10 cellular contexts compared by ENCODE assay signal in the genomic region with DNA sequence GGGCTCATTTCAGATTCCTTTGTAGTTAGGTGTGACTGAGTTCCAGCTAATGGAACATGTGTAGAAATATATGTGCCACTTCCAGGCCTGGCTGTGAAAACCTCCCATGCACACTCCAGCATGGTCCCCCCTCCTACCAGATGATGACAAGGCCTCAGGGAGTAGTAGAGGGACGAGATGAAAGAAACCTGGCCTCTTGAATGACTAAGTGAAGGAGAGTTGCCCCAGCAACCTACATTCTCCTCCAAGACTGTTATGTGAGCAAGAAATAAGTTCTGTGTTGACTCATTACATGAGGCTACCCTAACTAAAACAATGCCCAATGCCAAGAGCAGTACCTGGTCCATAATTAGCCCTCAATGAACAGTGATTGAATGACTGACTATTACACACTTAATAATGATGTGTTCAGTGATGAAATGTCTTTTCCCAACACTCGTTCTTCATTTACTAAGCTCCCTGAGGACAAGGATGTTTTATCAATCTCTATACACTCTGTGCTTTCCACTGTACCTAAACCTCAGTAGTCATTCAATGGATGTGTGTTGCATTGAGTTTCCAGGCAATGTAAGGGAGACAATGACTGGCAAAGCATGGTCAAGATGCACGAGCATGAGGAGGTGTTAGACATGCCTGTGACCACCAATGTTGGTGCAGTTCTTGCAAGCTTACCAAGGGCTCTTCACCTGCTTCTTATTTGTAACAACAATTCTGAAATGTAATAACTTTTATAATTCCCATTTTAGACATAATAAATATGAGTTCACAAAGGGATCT.
DNase-seq lines count a peak whose midpoint lies in the region; ATAC-seq lines count a peak whose summit lies in the region.
"Had no signal": no experiment of that assay in that cellular context is flagged by ENCODE, and none has a peak within 500 bp of the region (broad histone marks: within the 10 kb centered on the region; RNA-seq: fewer than 3 reads in every experiment).

No MANE protein-coding gene starts in this region.

- 80% methylated on average over 1 of the region's 3 CpGs for WGBS in mesenchymal stem cell

- no peaks in the 10 kb centered on the region for H3K79me1 ChIP-seq in mesenchymal stem cell (replicated peaks; ENCODE audit: low read length, poor library complexity, severe bottlenecking)

- H4K91ac ChIP-seq in mesenchymal stem cell (ENCODE audit: low read length): no peak overlapping the region

- no peaks in the 10 kb centered on the region for H3K36me3 ChIP-seq in mesenchymal stem cell (ENCODE audit: control insufficient read depth in 1 of 2, insufficient read depth in 2 of 2, low read depth in 1 of 2, low read length in 2 of 2)

- no peak overlapping the region for H3K23ac ChIP-seq in mesenchymal stem cell (ENCODE audit: low read length in 2 of 2)

- H3K4me1 ChIP-seq in mesenchymal stem cell (ENCODE audit: control insufficient read depth, insufficient read depth, low read depth, low read length): peaks cover 6% of the 10 kb centered on the region

- H2BK12ac ChIP-seq in mesenchymal stem cell (ENCODE audit: low read length in 2 of 2): no peak overlapping the region

- H3K4me2 ChIP-seq in mesenchymal stem cell (ENCODE audit: low read length, poor library complexity, severe bottlenecking): no peak overlapping the region

- H3K18ac ChIP-seq in mesenchymal stem cell (ENCODE audit: low read depth in 1 of 2, low read length in 2 of 2): no peak overlapping the region

- no peak overlapping the region for H2AK5ac ChIP-seq in mesenchymal stem cell (ENCODE audit: low read length, severe bottlenecking)

- DNase-seq in AG08396 (ENCODE audit: low spot score): peak; percentile 44
- peak; percentile 55 for DNase-seq in activated naive CD4-positive, alpha-beta T cell treated with anti-CD3 and anti-CD28 coated beads, Interleukin-2, amount 50 U/mL, for 16 hours
- peak; percentile 68 for DNase-seq in mesenchymal stem cell
- no peak for DNase-seq in COLO829 (ENCODE audit: low spot score)
- DNase-seq in NK-92 (lab: John Stamatoyannopoulos, UW; ENCODE audit: unreplicated experiment): no peak
- no peak for DNase-seq in DMS79 treated with DMSO at 0.1 percent for 48 hours (lab: John Stamatoyannopoulos, UW)
- DNase-seq: hypothalamus, NCI-H69 had no signal

- H2AFZ ChIP-seq in mesenchymal stem cell (ENCODE audit: low read depth, low read length): no peak overlapping the region

- no peak overlapping the region for H2BK5ac ChIP-seq in mesenchymal stem cell (ENCODE audit: low read depth, low read length, poor library complexity, severe bottlenecking)

- H2BK15ac ChIP-seq in mesenchymal stem cell (ENCODE audit: low read depth, poor library complexity, severe bottlenecking): no peak overlapping the region

- ATAC-seq in HG02759 (IDR thresholded peaks at IDR 0.05; ENCODE audit: unreplicated experiment): peak; percentile 47
- ATAC-seq in HG03460 (IDR thresholded peaks at IDR 0.05; ENCODE audit: unreplicated experiment): no peak

- H3K27me3 ChIP-seq in mesenchymal stem cell (ENCODE audit: control insufficient read depth in 1 of 2, insufficient read depth in 1 of 2, low read length in 2 of 2): no peaks in the 10 kb centered on the region

- H3K9ac ChIP-seq in mesenchymal stem cell (ENCODE audit: low read length): no peak overlapping the region

- H3K27ac ChIP-seq in mesenchymal stem cell (ENCODE audit: low read length, poor library complexity, severe bottlenecking): no peak overlapping the region

- H3K4me3 ChIP-seq in mesenchymal stem cell (ENCODE audit: insufficient read depth in 1 of 2, low read depth in 1 of 2, low read length in 2 of 2): no peak overlapping the region

- no peak overlapping the region for H4K8ac ChIP-seq in mesenchymal stem cell (ENCODE audit: low read length)

- no peak overlapping the region for H3K4ac ChIP-seq in mesenchymal stem cell (ENCODE audit: low read depth in 1 of 2, low read length in 2 of 2)

- H3K9me3 ChIP-seq in mesenchymal stem cell (ENCODE audit: control insufficient read depth, low read length): no peaks in the 10 kb centered on the region

- no peak overlapping the region for H3K14ac ChIP-seq in mesenchymal stem cell (ENCODE audit: low read length in 2 of 2)

- no peak overlapping the region for H2BK120ac ChIP-seq in mesenchymal stem cell (ENCODE audit: low read depth, low read length)

Comparison
In these comparisons a context has a peak if more than half of its experiments do, and no peak if none do; other contexts are left out.
1. DNase-seq: peak in AG08396 (single experiment), activated naive CD4-positive, alpha-beta T cell treated with anti-CD3 and anti-CD28 coated beads, Interleukin-2, amount 50 U/mL, for 16 hours (single experiment) and mesenchymal stem cell (single experiment); none in COLO829 (single experiment), NK-92 (single experiment) and DMS79 treated with DMSO at 0.1 percent for 48 hours (single experiment).